22 cellular contexts compared by ENCODE assay signal in the genomic region with DNA sequence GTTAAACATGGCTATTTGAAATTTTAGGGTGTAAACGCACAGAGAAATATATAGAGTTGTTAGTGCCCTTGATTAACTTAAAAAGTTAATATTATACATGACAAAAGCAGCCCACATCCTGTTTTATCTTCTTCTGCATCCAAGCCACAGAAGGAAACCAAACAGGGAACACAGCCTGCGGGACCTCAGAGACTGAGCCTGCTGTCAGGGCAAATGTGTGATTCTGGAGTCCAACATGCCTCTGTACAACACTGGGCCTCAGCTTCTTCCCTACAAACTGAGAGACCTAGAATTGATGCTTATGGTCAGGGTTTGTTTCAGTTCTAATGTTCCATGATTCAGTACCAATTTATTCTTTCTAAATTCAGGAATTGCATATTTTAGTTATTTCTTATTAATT.
"Had no signal": no experiment of that assay in that cellular context is flagged by ENCODE, and none has a peak within 500 bp of the region (broad histone marks: within the 10 kb centered on the region; RNA-seq: fewer than 3 reads in every experiment).

No MANE protein-coding gene starts in this region.

- H3K9me3 ChIP-seq: MG63 had no signal

- H3K36me3 ChIP-seq: brain microvascular endothelial cell, cardiac muscle cell, MG63 had no signal

- H3K4me2 ChIP-seq: KMS-11, PC-9 had no signal

- DNase-seq: activated B cell treated with CpG ODN at 0.5 μM for 24 hours; activated CD4-positive, alpha-beta memory T cell treated with anti-CD3 and anti-CD28 coated beads for 36 hours; activated CD4-positive, alpha-beta T cell treated with anti-CD3 and anti-CD28 coated beads, Interleukin-2, amount 10 ng/mL, durations not matched to agents 7 days and 5 days; activated CD8-positive, alpha-beta memory T cell treated with anti-CD3 and anti-CD28 coated beads for 24 hours; activated gamma-delta T cell; activated naive CD4-positive, alpha-beta T cell treated with anti-CD3 and anti-CD28 coated beads for 36 hours; activated T-cell treated with anti-CD3 and anti-CD28 coated beads for 4 hours; activated T-cell treated with anti-CD3 and anti-CD28 coated beads, Interleukin-2, amount 50 U/mL, for 48 hours; brain microvascular endothelial cell; MG63; MV-4-11; NCI-H1092 treated with DMSO at 0.1 percent for 48 hours; NCI-H1417 treated with DMSO at 0.1 percent for 48 hours; NCI-H1694 treated with DMSO at 0.1 percent for 48 hours; NCI-H2081; NCI-H446; NCI-H524; PC-9 had no signal

- H3K9ac ChIP-seq: KMS-11 had no signal

- ATAC-seq: activated T-helper 17 cell treated with anti-CD3 and anti-CD28 coated beads, Interleukin-2, amount 50 U/mL, for 72 hours had no signal

- H3K27ac ChIP-seq: brain microvascular endothelial cell, cardiac muscle cell, KMS-11, PC-9, SK-N-MC had no signal

- H2AFZ ChIP-seq: PC-9 had no signal

- H3K27me3 ChIP-seq: brain microvascular endothelial cell, cardiac muscle cell, MG63 had no signal

- H3K4me3 ChIP-seq: cardiac muscle cell, MG63, PC-9, SK-N-MC had no signal
